ENCODE assay signal across 16 cellular contexts in genomic region chr4:95050980-95051688, GRCh38.
DNase-seq lines count a peak whose midpoint lies in the region; ATAC-seq, FAIRE-seq and TF ChIP-seq lines count a peak whose summit lies in the region.
"Had no signal": no experiment of that assay in that cellular context is flagged by ENCODE, and none has a peak within 500 bp of the region (broad histone marks: within the 10 kb centered on the region; RNA-seq: fewer than 3 reads in every experiment).

No MANE protein-coding gene starts in this region.

- no peak overlapping the region for H3K4ac ChIP-seq in H1 (replicated peaks; ENCODE audit: insufficient read length, low read depth, low read length)

- no peak for TF ChIP-seq CTCF in H1 (IDR thresholded peaks at IDR 0.05; ENCODE audit: control extremely low read depth in 1 of 3, insufficient read depth in 1 of 3, low read depth in 1 of 3, low read length in 3 of 3)
- TF ChIP-seq CTCF in nephron progenitor cell (IDR thresholded peaks at IDR 0.05): no peak
- TF ChIP-seq CTCF in type B pancreatic cell (conservative IDR thresholded peaks at IDR 0.05): no peak
- no peak for TF ChIP-seq CTCF in suprapubic skin (IDR thresholded peaks at IDR 0.05)
- no peak for TF ChIP-seq CTCF in esophagus muscularis mucosa (IDR thresholded peaks at IDR 0.05)

- peaks cover 0 to 4% (median 0%) of the 10 kb centered on the region in 4 experiments; a peak in 1 of 7 replicates for H3K4me1 ChIP-seq in H1 (replicated peaks in 1 of 4; ENCODE audit: control insufficient read depth in 3 of 4, insufficient read depth in 4 of 4, low read length in 3 of 4)
- H3K4me1 ChIP-seq in suprapubic skin: no peaks in the 10 kb centered on the region
- H3K4me1 ChIP-seq in esophagus muscularis mucosa: peaks cover 0 to 24% (median 9%) of the 10 kb centered on the region in 4 donors

- H3K79me2 ChIP-seq in H1 (ENCODE audit: control insufficient read depth in 1 of 2, insufficient read depth in 2 of 2, low read length in 2 of 2): no peaks in the 10 kb centered on the region

- H3K4me2 ChIP-seq in H1 (ENCODE audit: insufficient read depth in 1 of 2, low read depth in 2 of 2, low read length in 2 of 2): no peak overlapping the region

- DNase-seq in SK-MEL-5 (ENCODE audit: low read depth, low spot score) (peak; percentile 24), H1 (ENCODE audit: low read depth in 1 of 2, low spot score in 2 of 2) (no peak), nephron progenitor cell (peak; percentile 31), type B pancreatic cell (ENCODE audit: extremely low spot score, unreplicated experiment) (no peak), suprapubic skin (ENCODE audit: low spot score in 2 of 2) (no peak), germinal center (ENCODE audit: low spot score) (no peak), esophagus muscularis mucosa (ENCODE audit: extremely low spot score) (no peak)
- DNase-seq: activated CD4-positive, alpha-beta T cell treated with anti-CD3 and anti-CD28 coated beads for 48 hours; activated T-cell treated with anti-CD3 and anti-CD28 coated beads, Interleukin-2, amount 50 U/mL, for 24 hours; MG63; NCI-H187 treated with DMSO at 0.1 percent for 48 hours; NCI-H526 treated with DMSO at 0.1 percent for 48 hours had no signal

- no peak overlapping the region for H2BK5ac ChIP-seq in H1 (ENCODE audit: low read depth, low read length)

- H3K14ac ChIP-seq in H1 (ENCODE audit: insufficient read length): no peak overlapping the region

- intact Hi-C loops in esophagus muscularis mucosa (cut with DNase I): no loop called here

- H3K27ac Mint-ChIP-seq in nephron progenitor cell (peak overlapping the region; percentile 83), type B pancreatic cell (peak overlapping the region; percentile 39)
- H3K27ac Mint-ChIP-seq: activated T-cell treated with anti-CD3 and anti-CD28 coated beads, Interleukin-2, amount 50 U/mL, for 24 hours; dendritic cell treated with granulocyte-macrophage colony-stimulating factor and Interleukin-4, amounts not matched to agents 40 ng/mL and 50 ng/mL, for 4 days; T-helper 1 cell treated with Interleukin-12 subunit alpha and Interleukin-12 subunit beta and Interleukin-4 antibody, amounts not matched to agents 30 μg/mL and 1 μg/mL, for 36 hours had no signal

- peak overlapping the region; percentile 94; the same call in 1 of the 2 replicates for H2AFZ ChIP-seq in H1 (ENCODE audit: low read length)

- H3K9me3 ChIP-seq in H1 (ENCODE audit: insufficient read depth in 2 of 2, low read depth in 1 of 2, low read length in 1 of 2): no peaks in the 10 kb centered on the region
- no peaks in the 10 kb centered on the region for H3K9me3 ChIP-seq in suprapubic skin
- no peaks in the 10 kb centered on the region for H3K9me3 ChIP-seq in esophagus muscularis mucosa
- H3K9me3 ChIP-seq: MG63 had no signal

- no peaks in the 10 kb centered on the region for H4K20me1 ChIP-seq in H1 (replicated peaks in 1 of 2; ENCODE audit: control insufficient read depth in 1 of 2, insufficient read depth in 2 of 2, low read length in 2 of 2)

- H3K36me3 ChIP-seq in H1 (ENCODE audit: control insufficient read depth in 2 of 4, insufficient read depth in 4 of 4, low read length in 3 of 4): no peaks in the 10 kb centered on the region
- H3K36me3 ChIP-seq in suprapubic skin: no peaks in the 10 kb centered on the region
- no peaks in the 10 kb centered on the region for H3K36me3 ChIP-seq in esophagus muscularis mucosa
- H3K36me3 ChIP-seq: MG63 had no signal

- in situ Hi-C loops in SK-MEL-5 (cut with HindIII; ENCODE audit: low pct_unique_long_range_greater_than_20kb, low sequenced_read_pairs): no loop called here

- FAIRE-seq in H1 (lab: Jason Lieb, UNC): no peak
- FAIRE-seq: RCC 7860 had no signal

- H2BK12ac ChIP-seq in H1 (ENCODE audit: low read depth, low read length): 0 out of 2 replicates have a peak overlapping the region, but pooled peaks have one; percentile 2

- no peak overlapping the region for H3K23ac ChIP-seq in H1 (ENCODE audit: insufficient read length)

- H3K27me3 ChIP-seq in H1 (replicated peaks in 1 of 4; ENCODE audit: control insufficient read depth in 3 of 4, extremely low read depth in 1 of 4, insufficient read depth in 3 of 4, low read length in 3 of 4) (no peaks in the 10 kb centered on the region), suprapubic skin (no peaks in the 10 kb centered on the region), esophagus muscularis mucosa (no peaks in the 10 kb centered on the region)
- H3K27me3 ChIP-seq: MG63 had no signal

- no peak overlapping the region for H2BK120ac ChIP-seq in H1 (replicated peaks; ENCODE audit: low read depth, low read length)

- CTCF ChIA-PET in H1 (lab: Charles Lee; ENCODE audit: partially characterized antibody): no interaction called here

- H3K36me3 Mint-ChIP-seq in nephron progenitor cell (ENCODE audit: low read depth): no peaks in the 10 kb centered on the region
- H3K36me3 Mint-ChIP-seq in type B pancreatic cell: no peaks in the 10 kb centered on the region

- no peaks in the 10 kb centered on the region for H3K9me3 Mint-ChIP-seq in nephron progenitor cell
- H3K9me3 Mint-ChIP-seq in type B pancreatic cell: no peaks in the 10 kb centered on the region
- H3K9me3 Mint-ChIP-seq: activated T-cell treated with anti-CD3 and anti-CD28 coated beads, Interleukin-2, amount 50 U/mL, for 24 hours; dendritic cell treated with granulocyte-macrophage colony-stimulating factor and Interleukin-4, amounts not matched to agents 40 ng/mL and 50 ng/mL, for 4 days; T-helper 1 cell treated with Interleukin-12 subunit alpha and Interleukin-12 subunit beta and Interleukin-4 antibody, amounts not matched to agents 30 μg/mL and 1 μg/mL, for 36 hours had no signal

- POLR2A ChIA-PET in H1 (lab: Charles Lee; ENCODE audit: partially characterized antibody): interaction anchor here (0.9 kb wide), 1 partner anchor 50 kb away, joined by 3 read pairs; no protein-coding TSS in a partner anchor

- 82% methylated on average over 13 of the region's 13 CpGs; no CpG with 5 or more reads in 1 of the 2 experiments for WGBS in H1 (ENCODE audit: extremely low coverage in 1 of 2, insufficient coverage in 1 of 2, insufficient read length in 1 of 2, insufficient replicate concordance in 2 of 2, low coverage in 1 of 2, low lambda C conversion rate in 2 of 2, missing lambda C conversion rate in 1 of 2), 2 experiments
- WGBS in suprapubic skin: 73% methylated on average over 13 of the region's 13 CpGs
- 68% methylated on average over 13 of the region's 13 CpGs for WGBS in esophagus muscularis mucosa

- peak overlapping the region; percentile 68 for H3K4me3 Mint-ChIP-seq in nephron progenitor cell
- peak overlapping the region; percentile 66 for H3K4me3 Mint-ChIP-seq in type B pancreatic cell
- H3K4me3 Mint-ChIP-seq: activated T-cell treated with anti-CD3 and anti-CD28 coated beads, Interleukin-2, amount 50 U/mL, for 24 hours; dendritic cell treated with granulocyte-macrophage colony-stimulating factor and Interleukin-4, amounts not matched to agents 40 ng/mL and 50 ng/mL, for 4 days; T-helper 1 cell treated with Interleukin-12 subunit alpha and Interleukin-12 subunit beta and Interleukin-4 antibody, amounts not matched to agents 30 μg/mL and 1 μg/mL, for 36 hours had no signal

- H3K23me2 ChIP-seq in H1 (ENCODE audit: low read depth, low read length): no peaks in the 10 kb centered on the region

- no peak for ATAC-seq in HG03442 (IDR thresholded peaks at IDR 0.05; ENCODE audit: unreplicated experiment)

- no peak overlapping the region for H4K5ac ChIP-seq in H1 (ENCODE audit: insufficient read length, low read depth, low read length)

- H3K4me1 Mint-ChIP-seq in nephron progenitor cell: peaks cover 31% of the 10 kb centered on the region
- peaks cover 9% of the 10 kb centered on the region for H3K4me1 Mint-ChIP-seq in type B pancreatic cell (ENCODE audit: unreplicated experiment)

- no peak overlapping the region for H3K4me3 ChIP-seq in H1 (ENCODE audit: extremely low read depth in 1 of 4, insufficient read depth in 2 of 4, low read depth in 3 of 4, low read length in 4 of 4)
- no peak overlapping the region for H3K4me3 ChIP-seq in suprapubic skin
- H3K4me3 ChIP-seq in esophagus muscularis mucosa: peak overlapping the region in 1 of 4 donors; percentile 4
- H3K4me3 ChIP-seq: MG63 had no signal

- no peak overlapping the region for H2BK15ac ChIP-seq in H1 (ENCODE audit: low read length)

- TF ChIP-seq POLR2A in H1 (IDR thresholded peaks at IDR 0.05; ENCODE audit: control extremely low read depth in 1 of 2, low read depth in 2 of 2, low read length in 2 of 2) (no peak), suprapubic skin (IDR thresholded peaks at IDR 0.05) (no peak), esophagus muscularis mucosa (IDR thresholded peaks at IDR 0.05; ENCODE audit: low read depth) (no peak)

- TF ChIP-seq EP300 in H1 (IDR thresholded peaks at IDR 0.05; ENCODE audit: borderline replicate concordance in 1 of 2, low read depth in 2 of 2, low read length in 2 of 2): no peak
- no peak for TF ChIP-seq EP300 in suprapubic skin (IDR thresholded peaks at IDR 0.05)
- no peak for TF ChIP-seq EP300 in esophagus muscularis mucosa (IDR thresholded peaks at IDR 0.05)

- no peak overlapping the region for H3K18ac ChIP-seq in H1 (ENCODE audit: extremely low read depth, low read length)

- no peak for TF ChIP-seq RAD21 in H1 (IDR thresholded peaks at IDR 0.05 in 1 of 2, conservative IDR thresholded peaks at IDR 0.05 in 1 of 2; ENCODE audit: low read depth in 2 of 2, low read length in 2 of 2)

- no peak overlapping the region for H2AK5ac ChIP-seq in H1 (ENCODE audit: low read depth, low read length)

- no peak overlapping the region for H4K8ac ChIP-seq in H1 (ENCODE audit: extremely low read depth, insufficient read depth, low read length)

- H4K91ac ChIP-seq in H1 (replicated peaks; ENCODE audit: insufficient read length, low read length): no peak overlapping the region

- H2BK20ac ChIP-seq in H1 (ENCODE audit: low read length): no peak overlapping the region

- H3K79me1 ChIP-seq in H1 (ENCODE audit: low read depth, low read length): no peaks in the 10 kb centered on the region

- H3K27ac ChIP-seq in H1 (ENCODE audit: low read depth, low read length) (no peak overlapping the region), suprapubic skin (no peak overlapping the region), esophagus muscularis mucosa (replicated peaks in 1 of 4) (no peak overlapping the region)

- H3K56ac ChIP-seq in H1 (replicated peaks; ENCODE audit: insufficient read length, low read depth, low read length): no peak overlapping the region

- no peak overlapping the region for H3K9ac ChIP-seq in H1 (replicated peaks in 1 of 4; ENCODE audit: extremely low read depth in 1 of 4, low read depth in 3 of 4, low read length in 3 of 4)

- H3K27me3 Mint-ChIP-seq in nephron progenitor cell (ENCODE audit: low read depth, poor library complexity): no peaks in the 10 kb centered on the region
- H3K27me3 Mint-ChIP-seq in type B pancreatic cell: no peaks in the 10 kb centered on the region
- H3K27me3 Mint-ChIP-seq: activated T-cell treated with anti-CD3 and anti-CD28 coated beads, Interleukin-2, amount 50 U/mL, for 24 hours; dendritic cell treated with granulocyte-macrophage colony-stimulating factor and Interleukin-4, amounts not matched to agents 40 ng/mL and 50 ng/mL, for 4 days had no signal

TF ChIP-seq in H1, 55 proteins besides CTCF, POLR2A, EP300 and RAD21 (continues in another document):
- TF ChIP-seq NANOG (IDR thresholded peaks at IDR 0.05; ENCODE audit: insufficient read depth, low read depth, low read length, poor library complexity, severe bottlenecking) (no peak), ZNF274 (IDR thresholded peaks at IDR 0.05; ENCODE audit: borderline replicate concordance, extremely low read depth, low read length) (no peak)

Comparison
In these comparisons a context has a peak if more than half of its experiments do, and no peak if none do; other contexts are left out.
1. DNase-seq: peak in SK-MEL-5 (single experiment) and nephron progenitor cell (single experiment); none in H1 (0 of 2), type B pancreatic cell (single experiment), suprapubic skin (0 of 2), germinal center (single experiment) and esophagus muscularis mucosa (single experiment).